Comparison of ENCODE assay signal across 1 cellular context in genomic region chr19:36014029-36014924, GRCh38.
A peak's percentile ranks its signal among the peaks of the same experiment; 100 is the strongest.
TF ChIP-seq lines count a peak whose summit lies in the region.

TSS of gene ALKBH6 (minus strand) at chr19:36014213. CDS start at chr19:36013397, 816 bp downstream.

TF ChIP-seq in HepG2, 621 proteins besides CTCF, POLR2A, EP300 and RAD21 (continued from another document and continues in another):
- no peak for TF ChIP-seq AHR (CRISPR knock-in tag; IDR thresholded peaks at IDR 0.05)
- TF ChIP-seq ZNF10 (CRISPR knock-in tag; IDR thresholded peaks at IDR 0.05; ENCODE audit: borderline replicate concordance, low read depth): no peak
- TF ChIP-seq NR1H2 (CRISPR knock-in tag; IDR thresholded peaks at IDR 0.05; ENCODE audit: borderline replicate concordance, low read depth): no peak
- no peak for TF ChIP-seq ZNF24 (IDR thresholded peaks at IDR 0.05)
- TF ChIP-seq PITX1 (CRISPR knock-in tag; IDR thresholded peaks at IDR 0.05): no peak
- 0 out of 2 replicates have a peak, but pooled peaks have one; percentile 53 for TF ChIP-seq LCORL (IDR thresholded peaks at IDR 0.05)
- peak; percentile 61; the same call in 1 of the 2 replicates for TF ChIP-seq LCORL (CRISPR knock-in tag; IDR thresholded peaks at IDR 0.05)
- no peak for TF ChIP-seq THAP7 (CRISPR knock-in tag; IDR thresholded peaks at IDR 0.05)
- TF ChIP-seq ELK4 (CRISPR knock-in tag; IDR thresholded peaks at IDR 0.05; ENCODE audit: borderline replicate concordance): no peak
- TF ChIP-seq ZNF318 (CRISPR knock-in tag; IDR thresholded peaks at IDR 0.05): no peak
- no peak for TF ChIP-seq ATM (IDR thresholded peaks at IDR 0.05; ENCODE audit: borderline replicate concordance)
- TF ChIP-seq SKI (IDR thresholded peaks at IDR 0.05; ENCODE audit: partially characterized antibody): no peak
- no peak for TF ChIP-seq STAT6 (CRISPR knock-in tag; IDR thresholded peaks at IDR 0.05; ENCODE audit: borderline replicate concordance)
- TF ChIP-seq SETDB1 (CRISPR knock-in tag; IDR thresholded peaks at IDR 0.05; ENCODE audit: borderline replicate concordance): no peak
- TF ChIP-seq SNAPC5 (CRISPR knock-in tag; IDR thresholded peaks at IDR 0.05; ENCODE audit: borderline replicate concordance): no peak
- peak; percentile 26; the same call in 1 of the 2 replicates for TF ChIP-seq RFX5 (IDR thresholded peaks at IDR 0.05; ENCODE audit: low read depth, low read length)
- TF ChIP-seq NFRKB (IDR thresholded peaks at IDR 0.05): no peak
- TF ChIP-seq MXD1 (CRISPR knock-in tag; IDR thresholded peaks at IDR 0.05): no peak
- TF ChIP-seq ZNF784 (CRISPR knock-in tag; IDR thresholded peaks at IDR 0.05; ENCODE audit: borderline replicate concordance): peak; percentile 76; the same call in 1 of the 2 replicates
- TF ChIP-seq MTF2 (CRISPR knock-in tag; IDR thresholded peaks at IDR 0.05; ENCODE audit: borderline replicate concordance): no peak
- TF ChIP-seq TFDP2 (CRISPR knock-in tag; IDR thresholded peaks at IDR 0.05): peak; percentile 95
- TF ChIP-seq NFIC (IDR thresholded peaks at IDR 0.05; ENCODE audit: low read length): no peak
- no peak for TF ChIP-seq SNRNP70 (IDR thresholded peaks at IDR 0.05; ENCODE audit: low read depth, low read length)
- no peak for TF ChIP-seq U2AF2 (IDR thresholded peaks at IDR 0.05; ENCODE audit: low read depth, low read length)
- TF ChIP-seq FOXJ3 (CRISPR knock-in tag; IDR thresholded peaks at IDR 0.05; ENCODE audit: borderline replicate concordance): no peak
- no peak; a peak in 1 of 4 replicates for TF ChIP-seq ATF4 (CRISPR knock-in tag; IDR thresholded peaks at IDR 0.05)
- peak; percentile 77 for TF ChIP-seq CREB1 (IDR thresholded peaks at IDR 0.05)
- TF ChIP-seq CREB1 (CRISPR knock-in tag; IDR thresholded peaks at IDR 0.05): peak; percentile 92
- no peak for TF ChIP-seq TRIM22 (IDR thresholded peaks at IDR 0.05)
- TF ChIP-seq SRSF1 (optimal IDR thresholded peaks at IDR 0.05; ENCODE audit: low read depth, low read length): peak; percentile 50
- no peak for TF ChIP-seq ARID3A (IDR thresholded peaks at IDR 0.05; ENCODE audit: low read depth, low read length)
- no peak for TF ChIP-seq ZNF577 (CRISPR knock-in tag; IDR thresholded peaks at IDR 0.05; ENCODE audit: borderline replicate concordance, low read depth)
- no peak for TF ChIP-seq ZNF512B (CRISPR knock-in tag; IDR thresholded peaks at IDR 0.05; ENCODE audit: borderline replicate concordance)
- TF ChIP-seq SUZ12 (IDR thresholded peaks at IDR 0.05; ENCODE audit: low read depth, low read length): no peak
- no peak for TF ChIP-seq RAD51 (IDR thresholded peaks at IDR 0.05; ENCODE audit: borderline replicate concordance)
